Comparison of ENCODE assay signal across 21 cellular contexts in genomic region chr10:33109788-33110469, GRCh38.
DNase-seq lines count a peak whose midpoint lies in the region; ATAC-seq and TF ChIP-seq lines count a peak whose summit lies in the region.
"Had no signal": no experiment of that assay in that cellular context is flagged by ENCODE, and none has a peak within 500 bp of the region (broad histone marks: within the 10 kb centered on the region; RNA-seq: fewer than 3 reads in every experiment).

No MANE protein-coding gene starts in this region.

- H3K36me3 Mint-ChIP-seq in activated CD4-positive, alpha-beta T cell treated with anti-CD3 and anti-CD28 coated beads, Interleukin-2, amount 10 ng/mL, durations not matched to agents 7 days and 5 days (ENCODE audit: low read depth): peaks cover 2% of the 10 kb centered on the region
- H3K36me3 Mint-ChIP-seq in activated CD4-positive, alpha-beta memory T cell treated with anti-CD3 and anti-CD28 coated beads for 36 hours: peaks cover 15% of the 10 kb centered on the region
- H3K36me3 Mint-ChIP-seq in naive thymus-derived CD4-positive, alpha-beta T cell: peaks cover 0 to 5% (median 0%) of the 10 kb centered on the region in 5 donors
- H3K36me3 Mint-ChIP-seq: naive B cell had no signal

- no peak overlapping the region for H2AK9ac ChIP-seq in IMR-90 (replicated peaks; ENCODE audit: low read depth, low read length, poor library complexity)

- no peak overlapping the region for H4K91ac ChIP-seq in IMR-90 (ENCODE audit: insufficient read depth, low read depth, low read length)

- no peak overlapping the region for H2BK5ac ChIP-seq in IMR-90 (ENCODE audit: low read depth, low read length, poor library complexity, severe bottlenecking)

- peaks cover 6% of the 10 kb centered on the region for H3K9me3 Mint-ChIP-seq in activated CD4-positive, alpha-beta T cell treated with anti-CD3 and anti-CD28 coated beads, Interleukin-2, amount 10 ng/mL, durations not matched to agents 7 days and 5 days
- no peaks in the 10 kb centered on the region for H3K9me3 Mint-ChIP-seq in activated CD4-positive, alpha-beta memory T cell treated with anti-CD3 and anti-CD28 coated beads for 36 hours
- peaks cover 0 to 4% (median 0%) of the 10 kb centered on the region in 11 donors for H3K9me3 Mint-ChIP-seq in naive thymus-derived CD4-positive, alpha-beta T cell

- peak overlapping the region; percentile 16; the same call in 1 of the 2 replicates for H3K4ac ChIP-seq in IMR-90 (ENCODE audit: low read depth, low read length)

- peaks cover 43% of the 10 kb centered on the region for H3K4me1 Mint-ChIP-seq in activated CD4-positive, alpha-beta T cell treated with anti-CD3 and anti-CD28 coated beads, Interleukin-2, amount 10 ng/mL, durations not matched to agents 7 days and 5 days
- H3K4me1 Mint-ChIP-seq in activated CD4-positive, alpha-beta memory T cell treated with anti-CD3 and anti-CD28 coated beads for 36 hours (ENCODE audit: low read depth): peaks cover 79% of the 10 kb centered on the region
- H3K4me1 Mint-ChIP-seq in naive thymus-derived CD4-positive, alpha-beta T cell: peaks cover 6 to 49% (median 24%) of the 10 kb centered on the region in 7 donors

- no peaks in the 10 kb centered on the region for H3K9me3 ChIP-seq in IMR-90 (ENCODE audit: control insufficient read depth, insufficient read depth, low read length)
- H3K9me3 ChIP-seq in naive thymus-derived CD4-positive, alpha-beta T cell (ENCODE audit: control insufficient read depth in 2 of 3, low read length in 3 of 3): no peaks in the 10 kb centered on the region
- H3K9me3 ChIP-seq in ascending aorta: no peaks in the 10 kb centered on the region
- H3K9me3 ChIP-seq: upper lobe of right lung had no signal

- H3K4me3 Mint-ChIP-seq in activated CD4-positive, alpha-beta T cell treated with anti-CD3 and anti-CD28 coated beads, Interleukin-2, amount 10 ng/mL, durations not matched to agents 7 days and 5 days: no peak overlapping the region
- peak overlapping the region; percentile 1 for H3K4me3 Mint-ChIP-seq in activated CD4-positive, alpha-beta memory T cell treated with anti-CD3 and anti-CD28 coated beads for 36 hours
- H3K4me3 Mint-ChIP-seq in naive thymus-derived CD4-positive, alpha-beta T cell: peak overlapping the region in 5 of 10 donors; percentile 9 to 37 (median 26)
- H3K4me3 Mint-ChIP-seq: activated CD4-positive, alpha-beta T cell treated with anti-CD3 and anti-CD28 coated beads for 36 hours; activated T-helper 1 cell treated with anti-CD3 and anti-CD28 coated beads, Interleukin-12 subunit alpha, Interleukin-12 subunit beta, Interleukin-2, Interleukin-4 antibody, amounts not matched to agents 30 ng/mL and 10 ng/mL and 1 ng/mL, durations not matched to agents 14 hours and 24 hours and 36 hours had no signal

- TF ChIP-seq CTCF in IMR-90 (conservative IDR thresholded peaks at IDR 0.05; ENCODE audit: low read depth, low read length): no peak
- TF ChIP-seq CTCF in ascending aorta (IDR thresholded peaks at IDR 0.05): no peak

- H2BK15ac ChIP-seq in IMR-90 (ENCODE audit: low read depth, low read length): peak overlapping the region; percentile 27; the same call in 1 of the 3 replicates

- H3K36me3 ChIP-seq in IMR-90 (ENCODE audit: control insufficient read depth, insufficient read depth, low read length) (no peaks in the 10 kb centered on the region), ascending aorta (no peaks in the 10 kb centered on the region)
- H3K36me3 ChIP-seq in naive thymus-derived CD4-positive, alpha-beta T cell (ENCODE audit: control insufficient read depth in 2 of 3, insufficient read depth in 3 of 3, low read length in 3 of 3): no peaks in the 10 kb centered on the region
- H3K36me3 ChIP-seq: upper lobe of right lung had no signal

- peaks cover 4% of the 10 kb centered on the region; the same call in 1 of the 2 replicates for H3K9me1 ChIP-seq in IMR-90 (ENCODE audit: insufficient read depth, low read length)

- H3K79me1 ChIP-seq in IMR-90 (ENCODE audit: low read depth in 1 of 2, low read length in 2 of 2): no peaks in the 10 kb centered on the region

- no peak overlapping the region for H4K5ac ChIP-seq in IMR-90 (ENCODE audit: low read depth, low read length)

- H2BK20ac ChIP-seq in IMR-90 (ENCODE audit: low read depth, low read length): 0 out of 2 replicates have a peak overlapping the region, but pooled peaks have one; percentile 10

- no peak for ATAC-seq in IMR-90 (ENCODE audit: low read depth)
- peak; percentile 68 for ATAC-seq in naive thymus-derived CD4-positive, alpha-beta T cell
- ATAC-seq: activated CD4-positive, alpha-beta T cell treated with anti-CD3 and anti-CD28 coated beads for 36 hours; K562; left ventricle myocardium superior; upper lobe of right lung had no signal

- peak overlapping the region; percentile 69 for H3K27ac Mint-ChIP-seq in activated CD4-positive, alpha-beta T cell treated with anti-CD3 and anti-CD28 coated beads, Interleukin-2, amount 10 ng/mL, durations not matched to agents 7 days and 5 days
- peak overlapping the region; percentile 72 for H3K27ac Mint-ChIP-seq in activated CD4-positive, alpha-beta memory T cell treated with anti-CD3 and anti-CD28 coated beads for 36 hours
- H3K27ac Mint-ChIP-seq in naive thymus-derived CD4-positive, alpha-beta T cell: peak overlapping the region in 7 of 9 donors; percentile 25 to 89 (median 71)

- H3K27ac ChIP-seq in IMR-90 (ENCODE audit: insufficient read depth, low read length) (no peak overlapping the region), ascending aorta (no peak overlapping the region)
- no peak overlapping the region for H3K27ac ChIP-seq in naive thymus-derived CD4-positive, alpha-beta T cell (ENCODE audit: low read depth, low read length)
- H3K27ac ChIP-seq: upper lobe of right lung had no signal

- CTCF ChIA-PET in activated CD4-positive, alpha-beta T cell treated with anti-CD3 and anti-CD28 coated beads, Interleukin-2, amount 10 ng/mL, durations not matched to agents 7 days and 5 days (lab: Charles Lee): interaction anchor here (0.6 to 5.4 kb wide), 5 partner anchors 9 to 127 kb away, joined by 3 to 34 read pairs (median 5); no protein-coding TSS in a partner anchor
- CTCF ChIA-PET in IMR-90 (lab: Yijun Ruan, JAX): no interaction called here
- CTCF ChIA-PET in activated CD4-positive, alpha-beta memory T cell treated with anti-CD3 and anti-CD28 coated beads for 36 hours (lab: Charles Lee): interaction anchor here (1.1 to 3.8 kb wide), 4 partner anchors 13 to 101 kb away, joined by 3 to 14 read pairs (median 4); no protein-coding TSS in a partner anchor
- CTCF ChIA-PET in naive thymus-derived CD4-positive, alpha-beta T cell (lab: Charles Lee): interaction anchor here (0.6 to 0.9 kb wide), 4 partner anchors 46 to 1016 kb away, joined by 3 to 4 read pairs (median 3); no protein-coding TSS in a partner anchor

- DNase-seq in activated CD4-positive, alpha-beta T cell treated with anti-CD3 and anti-CD28 coated beads, Interleukin-2, amount 10 ng/mL, durations not matched to agents 7 days and 5 days: no peak
- no peak for DNase-seq in activated CD4-positive, alpha-beta T cell treated with anti-CD3 and anti-CD28 coated beads for 48 hours
- DNase-seq in IMR-90: no peak
- DNase-seq in activated CD4-positive, alpha-beta memory T cell treated with anti-CD3 and anti-CD28 coated beads for 36 hours: no peak
- no peak for DNase-seq in naive thymus-derived CD4-positive, alpha-beta T cell
- DNase-seq in ascending aorta (ENCODE audit: low spot score in 2 of 2): no peak
- no peak for DNase-seq in stimulated activated naive CD4-positive, alpha-beta T cell treated with Interleukin-2 at 50 U/mL for 16 hours (lab: John Stamatoyannopoulos, UW)
- DNase-seq in LoVo (ENCODE audit: low spot score): no peak
- DNase-seq: activated CD4-positive, alpha-beta T cell treated with anti-CD3 and anti-CD28 coated beads for 36 hours; anterior cingulate cortex; foreskin melanocyte; GF-D8; left ventricle myocardium superior; naive B cell; NCI-H1417; NCI-H2171 treated with DMSO at 0.1 percent for 48 hours; SHP77 treated with DMSO at 0.1 percent for 48 hours; T1000; upper lobe of right lung had no signal

- no peak overlapping the region; a peak in 1 of 4 replicates for H4K8ac ChIP-seq in IMR-90 (ENCODE audit: low read depth in 2 of 2, low read length in 2 of 2)

- peaks cover 6% of the 10 kb centered on the region for H3K4me1 ChIP-seq in IMR-90 (ENCODE audit: control insufficient read depth, insufficient read depth, low read length)
- H3K4me1 ChIP-seq in naive thymus-derived CD4-positive, alpha-beta T cell (ENCODE audit: control insufficient read depth in 2 of 2, insufficient read depth in 2 of 2, low read length in 2 of 2): peaks cover 0 to 72% of the 10 kb centered on the region in 2 donors
- H3K4me1 ChIP-seq in ascending aorta: no peaks in the 10 kb centered on the region

- H3K18ac ChIP-seq in IMR-90 (ENCODE audit: low read depth, low read length): no peak overlapping the region

- H4K20me1 ChIP-seq in IMR-90 (ENCODE audit: insufficient read depth, low read length): no peaks in the 10 kb centered on the region

- H3K27me3 ChIP-seq in IMR-90 (ENCODE audit: control insufficient read depth, insufficient read depth, low read length) (no peaks in the 10 kb centered on the region), ascending aorta (no peaks in the 10 kb centered on the region)
- H3K27me3 ChIP-seq in naive thymus-derived CD4-positive, alpha-beta T cell (ENCODE audit: control insufficient read depth in 2 of 2, insufficient read depth in 2 of 2, low read length in 2 of 2): no peaks in the 10 kb centered on the region
- H3K27me3 ChIP-seq: upper lobe of right lung had no signal

- no peak overlapping the region for H3K4me2 ChIP-seq in IMR-90 (ENCODE audit: low read depth, low read length)

- in situ Hi-C loops in IMR-90 (cut with MboI; ENCODE audit: low sequenced_read_pairs): no loop called here

- dilution Hi-C loops in IMR-90 (cut with HindIII; ENCODE audit: low sequenced_read_pairs, unreplicated experiment): no loop called here

- 88% methylated on average over 1 of the region's 7 CpGs; no CpG with 5 or more reads in 1 of the 2 experiments for WGBS in IMR-90 (ENCODE audit: extremely low coverage in 2 of 2, insufficient read length in 1 of 2), 2 experiments

- no peak for TF ChIP-seq RAD21 in IMR-90 (IDR thresholded peaks at IDR 0.05; ENCODE audit: low read length)

- no peak overlapping the region for H3K23ac ChIP-seq in IMR-90 (ENCODE audit: low read depth, low read length)

- peaks cover 9% of the 10 kb centered on the region for H3K27me3 Mint-ChIP-seq in activated CD4-positive, alpha-beta T cell treated with anti-CD3 and anti-CD28 coated beads, Interleukin-2, amount 10 ng/mL, durations not matched to agents 7 days and 5 days
- H3K27me3 Mint-ChIP-seq in activated CD4-positive, alpha-beta memory T cell treated with anti-CD3 and anti-CD28 coated beads for 36 hours: peaks cover 7% of the 10 kb centered on the region
- no peaks in the 10 kb centered on the region for H3K27me3 Mint-ChIP-seq in naive thymus-derived CD4-positive, alpha-beta T cell

- no TSS peak for BruUV-seq in IMR-90 (replicated peaks; lab: Mats Ljungman, UMichigan)

- H3K4me3 ChIP-seq in IMR-90 (ENCODE audit: insufficient read depth, low read depth, low read length) (no peak overlapping the region), ascending aorta (no peak overlapping the region)
- no peak overlapping the region for H3K4me3 ChIP-seq in naive thymus-derived CD4-positive, alpha-beta T cell (ENCODE audit: low read length)
- H3K4me3 ChIP-seq: K562, upper lobe of right lung had no signal

- no peak overlapping the region for H2AFZ ChIP-seq in IMR-90 (replicated peaks; ENCODE audit: low read length, poor library complexity)

- no peak for TF ChIP-seq POLR2A in IMR-90 (IDR thresholded peaks at IDR 0.05; ENCODE audit: low read depth, low read length)

- H3K56ac ChIP-seq in IMR-90 (ENCODE audit: extremely low read depth, insufficient read depth, low read length): no peak overlapping the region

- intact Hi-C loops in IMR-90 (cut with micrococcal nuclease): loop anchor here (10.0 kb wide), 1 partner anchor 95 kb away; no protein-coding TSS in a partner anchor
- intact Hi-C loops in activated CD4-positive, alpha-beta memory T cell treated with anti-CD3 and anti-CD28 coated beads for 36 hours (cut with micrococcal nuclease): loop anchor here (1.0 kb wide), 1 partner anchor 9 kb away; no protein-coding TSS in a partner anchor
- intact Hi-C loops in naive thymus-derived CD4-positive, alpha-beta T cell (cut with micrococcal nuclease): loop anchor here in 1 of 2 donors (2.0 kb wide), 1 partner anchor 17 kb away; no protein-coding TSS in a partner anchor
- intact Hi-C loops in ascending aorta (cut with DNase I): no loop called here

- no peak overlapping the region for H2BK120ac ChIP-seq in IMR-90 (ENCODE audit: low read depth, low read length)

- H2AK5ac ChIP-seq in IMR-90 (ENCODE audit: low read depth, low read length): no peak overlapping the region

- POLR2A ChIA-PET in activated CD4-positive, alpha-beta T cell treated with anti-CD3 and anti-CD28 coated beads, Interleukin-2, amount 10 ng/mL, durations not matched to agents 7 days and 5 days (lab: Charles Lee): no interaction called here
- POLR2A ChIA-PET in IMR-90 (lab: Charles Lee; ENCODE audit: unreplicated experiment): no interaction called here
- POLR2A ChIA-PET in activated CD4-positive, alpha-beta memory T cell treated with anti-CD3 and anti-CD28 coated beads for 36 hours (lab: Charles Lee): interaction anchor here (0.6 to 3.5 kb wide), 7 partner anchors 8 to 156 kb away, joined by 3 to 30 read pairs (median 4); no protein-coding TSS in a partner anchor
- POLR2A ChIA-PET in naive thymus-derived CD4-positive, alpha-beta T cell (lab: Charles Lee): interaction anchor here (1.0 to 3.3 kb wide), 6 partner anchors 10 to 30 kb away, joined by 3 to 8 read pairs (median 4); no protein-coding TSS in a partner anchor

- H3K9ac ChIP-seq in IMR-90 (ENCODE audit: low read depth, low read length): no peak overlapping the region

- no peak overlapping the region for H3K14ac ChIP-seq in IMR-90 (replicated peaks; ENCODE audit: low read depth, low read length)

Comparison
In these comparisons a context has a peak if more than half of its experiments do, and no peak if none do; other contexts are left out.
1. POLR2A ChIA-PET loops: an anchor here in activated CD4-positive, alpha-beta memory T cell treated with anti-CD3 and anti-CD28 coated beads for 36 hours (0.6 to 3.5 kb wide) and naive thymus-derived CD4-positive, alpha-beta T cell (1.0 to 3.3 kb wide); none called in activated CD4-positive, alpha-beta T cell treated with anti-CD3 and anti-CD28 coated beads, Interleukin-2, amount 10 ng/mL, durations not matched to agents 7 days and 5 days and IMR-90.